ENCODE assay signal across 1 cellular context in genomic region chr17:28763137-28763799, GRCh38.
TF ChIP-seq lines count a peak whose summit lies in the region.

No MANE protein-coding gene starts in this region.

TF ChIP-seq in GM12878, 131 proteins besides CTCF, POLR2A, EP300 and RAD21 (continues in another document):
- TF ChIP-seq BACH1 (IDR thresholded peaks at IDR 0.05; ENCODE audit: borderline replicate concordance) (no peak), NFXL1 (IDR thresholded peaks at IDR 0.05; ENCODE audit: borderline replicate concordance) (no peak), HSF1 (IDR thresholded peaks at IDR 0.05; ENCODE audit: low read depth, low read length) (no peak), NFIC (IDR thresholded peaks at IDR 0.05; ENCODE audit: low read depth, low read length) (peak; percentile 73), RELA (IDR thresholded peaks at IDR 0.05; ENCODE audit: borderline replicate concordance, partially characterized antibody) (no peak), ELK1 (IDR thresholded peaks at IDR 0.05; ENCODE audit: low read depth, low read length) (no peak), ZBTB33 (IDR thresholded peaks at IDR 0.05) (0 out of 2 replicates have a peak, but pooled peaks have one; percentile 3), NBN (IDR thresholded peaks at IDR 0.05) (no peak), SUPT20H (IDR thresholded peaks at IDR 0.05; ENCODE audit: borderline replicate concordance, control insufficient read depth, low read depth, low read length) (no peak), IKZF1 (conservative IDR thresholded peaks at IDR 0.05) (peak; percentile 73), KDM1A (IDR thresholded peaks at IDR 0.05; ENCODE audit: borderline replicate concordance) (no peak), MXI1 (IDR thresholded peaks at IDR 0.05; ENCODE audit: low read depth, low read length) (no peak), IKZF2 (IDR thresholded peaks at IDR 0.05) (peak; percentile 49 to 68; a peak in 2 of 4 replicates), ZNF217 (IDR thresholded peaks at IDR 0.05) (no peak; the same call in 1 of the 2 replicates), MTA2 (IDR thresholded peaks at IDR 0.05; ENCODE audit: low read depth) (peak; percentile 39; the same call in 1 of the 2 replicates), ETV6 (conservative IDR thresholded peaks at IDR 0.05 in 1 of 2, IDR thresholded peaks at IDR 0.05 in 1 of 2; ENCODE audit: borderline replicate concordance in 1 of 2, low read depth in 1 of 2) (no peak), BHLHE40 (IDR thresholded peaks at IDR 0.05; ENCODE audit: borderline replicate concordance in 1 of 2, low read depth in 2 of 2, low read length in 1 of 2) (no peak), NKRF (conservative IDR thresholded peaks at IDR 0.05) (peak; percentile 51; the same call in 1 of the 2 replicates), LARP7 (IDR thresholded peaks at IDR 0.05) (peak; percentile 46; the same call in 1 of the 2 replicates), MYC (IDR thresholded peaks at IDR 0.05; ENCODE audit: insufficient read depth, insufficient read length, insufficient replicate concordance, low read length, severe bottlenecking) (no peak), JUNB (IDR thresholded peaks at IDR 0.05) (peak; percentile 89), SMC3 (IDR thresholded peaks at IDR 0.05; ENCODE audit: borderline replicate concordance, low read length) (no peak; the same call in none of the 2 replicates), NR2F1 (conservative IDR thresholded peaks at IDR 0.05) (0 out of 2 replicates have a peak, but pooled peaks have one; percentile 19), ATF2 (IDR thresholded peaks at IDR 0.05; ENCODE audit: low read length) (no peak), ZNF687 (IDR thresholded peaks at IDR 0.05) (0 out of 2 replicates have a peak, but pooled peaks have one; percentile 15), CREB1 (IDR thresholded peaks at IDR 0.05; ENCODE audit: low read depth) (0 out of 2 replicates have a peak, but pooled peaks have one; percentile 7), SUZ12 (IDR thresholded peaks at IDR 0.05; ENCODE audit: unreplicated experiment) (no peak), BCL11A (IDR thresholded peaks at IDR 0.05; ENCODE audit: low read depth, low read length) (peak; percentile 17; the same call in 1 of the 2 replicates), EED (IDR thresholded peaks at IDR 0.05; ENCODE audit: low read depth) (peak; percentile 74), ZNF384 (IDR thresholded peaks at IDR 0.05; ENCODE audit: borderline replicate concordance, low read depth, low read length) (no peak), POLR2AphosphoS5 (IDR thresholded peaks at IDR 0.05; ENCODE audit: low read length) (no peak), MTA3 (IDR thresholded peaks at IDR 0.05; ENCODE audit: borderline replicate concordance, low read length) (0 out of 2 replicates have a peak, but pooled peaks have one; percentile 71), IRF5 (IDR thresholded peaks at IDR 0.05; ENCODE audit: borderline replicate concordance) (no peak), TARDBP (IDR thresholded peaks at IDR 0.05; ENCODE audit: borderline replicate concordance) (no peak), E2F4 (IDR thresholded peaks at IDR 0.05; ENCODE audit: low read depth, low read length) (no peak), PBX3 (IDR thresholded peaks at IDR 0.05; ENCODE audit: insufficient replicate concordance, low read depth, low read length) (no peak), PAX5 (IDR thresholded peaks at IDR 0.05; ENCODE audit: borderline replicate concordance, low read depth, low read length) (no peak), IRF4 (IDR thresholded peaks at IDR 0.05; ENCODE audit: low read depth, low read length) (peak; percentile 67; the same call in 1 of the 2 replicates), ATF3 (IDR thresholded peaks at IDR 0.05; ENCODE audit: borderline replicate concordance, extremely low read depth, low read depth, low read length) (no peak), E4F1 (IDR thresholded peaks at IDR 0.05; ENCODE audit: borderline replicate concordance, partially characterized antibody) (no peak), CBFB (IDR thresholded peaks at IDR 0.05; ENCODE audit: low read depth) (peak; percentile 59; the same call in 1 of the 2 replicates), TCF12 (IDR thresholded peaks at IDR 0.05; ENCODE audit: low read depth, low read length) (no peak), SMARCA5 (IDR thresholded peaks at IDR 0.05) (peak; percentile 77)
